ENCODE assay signal across 7 cellular contexts in genomic region chr5:139414601-139415121, GRCh38. TPM values are rescaled to one million over a fixed set of nuclear protein-coding genes. Genes with fewer than 3 reads are reported as not detected.
DNase-seq lines count a peak whose midpoint lies in the region; ATAC-seq, FAIRE-seq and TF ChIP-seq lines count a peak whose summit lies in the region.
"Had no signal": no experiment of that assay in that cellular context is flagged by ENCODE, and none has a peak within 500 bp of the region (broad histone marks: within the 10 kb centered on the region; RNA-seq: fewer than 3 reads in every experiment).

No MANE protein-coding gene starts in this region.

- intact Hi-C loops in HepG2 (cut with micrococcal nuclease; ENCODE audit: unreplicated experiment): no loop called here
- intact Hi-C loops in vagina (cut with DNase I): no loop called here

- H4K20me1 ChIP-seq in HepG2 (ENCODE audit: insufficient read depth, low read length): no peaks in the 10 kb centered on the region

- H3K4me2 ChIP-seq in HepG2 (ENCODE audit: low read depth, low read length): no peak overlapping the region

- in situ Hi-C loops in HepG2 (cut with HindIII; ENCODE audit: extremely low pct_ligation_motif_present, low pct_unique_long_range_greater_than_20kb): no loop called here

- TF ChIP-seq POLR2A in HepG2 (IDR thresholded peaks at IDR 0.05; ENCODE audit: insufficient read depth in 1 of 2, low read depth in 2 of 2, low read length in 2 of 2) (no peak), vagina (IDR thresholded peaks at IDR 0.05) (no peak)

- no peak overlapping the region for H3K9ac ChIP-seq in liver (ENCODE audit: low read depth in 1 of 2, low read length in 2 of 2)
- no peak overlapping the region for H3K9ac ChIP-seq in HepG2 (ENCODE audit: insufficient read depth, low read depth, low read length)

- POLR2A ChIA-PET in HepG2 (lab: Yijun Ruan, JAX): no interaction called here

- H3K4me1 ChIP-seq in liver (ENCODE audit: control insufficient read depth in 4 of 4, insufficient read depth in 4 of 4, low read length in 3 of 4) (peaks cover 0 to 3% (median 0%) of the 10 kb centered on the region in 4 donors), HepG2 (ENCODE audit: insufficient read depth, low read length) (peaks cover 37% of the 10 kb centered on the region), vagina (peaks cover 51% of the 10 kb centered on the region)

- DNase-seq in HepG2 (ENCODE audit: low spot score): no peak
- DNase-seq in hepatic stellate cell (ENCODE audit: low spot score): peak; percentile 55
- no peak for DNase-seq in vagina (ENCODE audit: extremely low spot score in 2 of 2)
- no peak for DNase-seq in SIG-M5 (lab: John Stamatoyannopoulos, UW)
- DNase-seq: NCI-H1048 had no signal

- H3K36me3 ChIP-seq in liver (ENCODE audit: control insufficient read depth in 4 of 4, insufficient read depth in 3 of 4, low read depth in 1 of 4, low read length in 3 of 4) (no peaks in the 10 kb centered on the region), HepG2 (replicated peaks in 1 of 2; ENCODE audit: control insufficient read depth in 1 of 2, insufficient read depth in 2 of 2, low read length in 2 of 2) (no peaks in the 10 kb centered on the region; a peak in 1 of 5 replicates), vagina (no peaks in the 10 kb centered on the region)

- TF ChIP-seq EP300 in HepG2 (IDR thresholded peaks at IDR 0.05; ENCODE audit: low read depth in 2 of 2, low read length in 2 of 2): no peak
- no peak for TF ChIP-seq EP300 in HepG2 (CRISPR knock-in tag; IDR thresholded peaks at IDR 0.05; ENCODE audit: borderline replicate concordance)

- CTCF ChIA-PET in HepG2 (lab: Yijun Ruan, JAX; ENCODE audit: low intra/inter-chr PET ratio, low total read pairs): no interaction called here

- WGBS in liver: 80% methylated on average over 8 of the region's 8 CpGs
- WGBS in HepG2 (ENCODE audit: low lambda C conversion rate): 91% methylated on average over 8 of the region's 8 CpGs

- no peak overlapping the region for H2AFZ ChIP-seq in HepG2 (ENCODE audit: low read length)

- no peak for ATAC-seq in HepG2
- no peak for ATAC-seq in HG02623 (IDR thresholded peaks at IDR 0.05; ENCODE audit: unreplicated experiment)

- H3K9me3 ChIP-seq in liver (ENCODE audit: control insufficient read depth in 4 of 4, low read length in 3 of 4) (no peaks in the 10 kb centered on the region), HepG2 (ENCODE audit: low read length) (no peaks in the 10 kb centered on the region), vagina (no peaks in the 10 kb centered on the region)

- peak overlapping the region in 1 of 2 donors; percentile 23 for H3K27ac ChIP-seq in liver (ENCODE audit: low read depth in 1 of 2, low read length in 2 of 2)
- no peak overlapping the region for H3K27ac ChIP-seq in HepG2 (ENCODE audit: extremely low read length, insufficient read depth, low read length)
- H3K27ac ChIP-seq in vagina: peak overlapping the region; percentile 37

- TF ChIP-seq RAD21 in liver (IDR thresholded peaks at IDR 0.05): no peak
- TF ChIP-seq RAD21 in HepG2 (CRISPR knock-in tag; IDR thresholded peaks at IDR 0.05): no peak

- no TSS peak for BruUV-seq in HepG2 (replicated peaks; lab: Mats Ljungman, UMichigan)

- H3K27me3 ChIP-seq in liver (ENCODE audit: control insufficient read depth in 4 of 4, insufficient read depth in 4 of 4, low read length in 3 of 4) (no peaks in the 10 kb centered on the region), HepG2 (ENCODE audit: control insufficient read depth in 1 of 2, insufficient read depth in 2 of 2, low read length in 2 of 2) (no peaks in the 10 kb centered on the region), vagina (no peaks in the 10 kb centered on the region)

- no peaks in the 10 kb centered on the region for H3K79me2 ChIP-seq in HepG2 (ENCODE audit: insufficient read depth, low read length)

- FAIRE-seq in HepG2 (lab: Jason Lieb, UNC): no peak

- no peak overlapping the region for H3K4me3 ChIP-seq in liver (ENCODE audit: low read depth in 1 of 3, low read length in 3 of 3)
- no peak overlapping the region for H3K4me3 ChIP-seq in HepG2 (replicated peaks in 1 of 3; ENCODE audit: insufficient read depth in 1 of 3, low read depth in 2 of 3, low read length in 3 of 3)
- H3K4me3 ChIP-seq in vagina: no peak overlapping the region

- no peak for TF ChIP-seq CTCF in liver (IDR thresholded peaks at IDR 0.05; ENCODE audit: low read depth, low read length, missing input control)
- TF ChIP-seq CTCF in HepG2 (CRISPR knock-in tag; IDR thresholded peaks at IDR 0.05): no peak
- TF ChIP-seq CTCF in vagina (IDR thresholded peaks at IDR 0.05): no peak

RNA-seq across cellular contexts. Expression of gene SPATA24, which starts 10.8 kb away (rescaled TPM):
- 1 to 10 TPM; 1.8 to 2.4 TPM for total RNA-seq in liver
- polyA plus RNA-seq in liver: 1 to 10 TPM; 2.7 TPM
- total RNA-seq in HepG2 (2016; rRNA removed; fragmentation: Illumina TruSeq; extraction: Trizol): 11.1 and 13.0 TPM in 2 replicates
- 6.2 and 6.8 TPM in 2 replicates for total RNA-seq in HepG2 (2016; cell fraction: cytosol; rRNA removed; fragmentation: Illumina TruSeq; extraction: Trizol; ENCODE audit: low read depth)
- total RNA-seq in HepG2 (2016; cell fraction: insoluble cytoplasmic fraction; rRNA removed; fragmentation: Illumina TruSeq; extraction: Trizol): 10.6 and 12.4 TPM in 2 replicates
- total RNA-seq in HepG2 (2016; cell fraction: membrane; rRNA removed; fragmentation: Illumina TruSeq; extraction: Trizol): 7.9 and 8.2 TPM in 2 replicates
- 8.6 and 10.2 TPM in 2 replicates for total RNA-seq in HepG2 (2016; cell fraction: nucleus; rRNA removed; fragmentation: Illumina TruSeq; extraction: Trizol)
- 6.0 and 8.5 TPM in 2 replicates for polyA plus RNA-seq in HepG2 (2011; rRNA removed)
- 5.7 and 6.1 TPM in 2 replicates for polyA plus RNA-seq in HepG2 (2011; cell fraction: cytosol; rRNA removed)
- polyA plus RNA-seq in HepG2 (2011; cell fraction: nucleus; rRNA removed): 12.2 and 14.9 TPM in 2 replicates
- polyA plus RNA-seq in HepG2 (2012): 14.6 and 18.0 TPM in 2 replicates
- 6.8 and 7.1 TPM in 2 replicates for polyA plus RNA-seq in HepG2 (2016; cell fraction: cytosol; fragmentation: Illumina TruSeq; extraction: Trizol; ENCODE audit: low read depth)
- polyA plus RNA-seq in HepG2 (2016; cell fraction: insoluble cytoplasmic fraction; fragmentation: Illumina TruSeq; extraction: Trizol; ENCODE audit: low read depth): 12.2 and 14.9 TPM in 2 replicates
- polyA plus RNA-seq in HepG2 (2016; cell fraction: membrane; fragmentation: Illumina TruSeq; extraction: Trizol; ENCODE audit: low read depth): 5.6 and 5.7 TPM in 2 replicates
- polyA plus RNA-seq in HepG2 (2016; cell fraction: nucleus; fragmentation: Illumina TruSeq; extraction: Trizol; ENCODE audit: insufficient read depth, low read depth): 7.6 and 11.7 TPM in 2 replicates
- polyA minus RNA-seq in HepG2 (2011; rRNA and poly(A)+ RNA removed; ENCODE audit: low replicate concordance): 3.8 and 5.0 TPM in 2 replicates
- 3.3 and 4.6 TPM in 2 replicates for polyA minus RNA-seq in HepG2 (2011; cell fraction: cytosol; rRNA and poly(A)+ RNA removed)
- polyA minus RNA-seq in HepG2 (2011; cell fraction: nucleus; rRNA and poly(A)+ RNA removed): 10.6 and 14.0 TPM in 2 replicates
- 12.3 TPM for total RNA-seq in vagina

RNA-seq across cellular contexts. Expression of gene PROB1, which starts 19.8 kb away (rescaled TPM):
- total RNA-seq in liver: under 1 TPM; 0.28 to 0.67 TPM
- under 1 TPM; 0.04 to 0.39 TPM for polyA plus RNA-seq in liver
- total RNA-seq in HepG2 (2016; rRNA removed; fragmentation: Illumina TruSeq; extraction: Trizol): 0.28 and 0.69 TPM in 2 replicates
- not detected in 2 replicates for total RNA-seq in HepG2 (2016; cell fraction: cytosol; rRNA removed; fragmentation: Illumina TruSeq; extraction: Trizol; ENCODE audit: low read depth)
- total RNA-seq in HepG2 (2016; cell fraction: insoluble cytoplasmic fraction; rRNA removed; fragmentation: Illumina TruSeq; extraction: Trizol): 0.18 and 0.63 TPM in 2 replicates
- total RNA-seq in HepG2 (2016; cell fraction: membrane; rRNA removed; fragmentation: Illumina TruSeq; extraction: Trizol): 0.09 and 0.10 TPM in 2 replicates
- total RNA-seq in HepG2 (2016; cell fraction: nucleus; rRNA removed; fragmentation: Illumina TruSeq; extraction: Trizol): 0.72 and 0.96 TPM in 2 replicates
- 1.1 and 1.9 TPM in 2 replicates for polyA plus RNA-seq in HepG2 (2011; rRNA removed)
- 0.81 and 0.99 TPM in 2 replicates for polyA plus RNA-seq in HepG2 (2011; cell fraction: cytosol; rRNA removed)
- polyA plus RNA-seq in HepG2 (2011; cell fraction: nucleus; rRNA removed): 10.6 and 11.1 TPM in 2 replicates
- polyA plus RNA-seq in HepG2 (2012): 1.7 and 2.2 TPM in 2 replicates
- polyA plus RNA-seq in HepG2 (2016; cell fraction: cytosol; fragmentation: Illumina TruSeq; extraction: Trizol; ENCODE audit: low read depth): 0.06 and 0.07 TPM in 2 replicates
- polyA plus RNA-seq in HepG2 (2016; cell fraction: insoluble cytoplasmic fraction; fragmentation: Illumina TruSeq; extraction: Trizol; ENCODE audit: low read depth): 0.14 and 0.29 TPM in 2 replicates
- 0.06 and 0.14 TPM in 2 replicates for polyA plus RNA-seq in HepG2 (2016; cell fraction: membrane; fragmentation: Illumina TruSeq; extraction: Trizol; ENCODE audit: low read depth)
- polyA plus RNA-seq in HepG2 (2016; cell fraction: nucleus; fragmentation: Illumina TruSeq; extraction: Trizol; ENCODE audit: insufficient read depth, low read depth): 2.1 and 3.0 TPM in 2 replicates
- 1.1 and 1.6 TPM in 2 replicates for polyA minus RNA-seq in HepG2 (2011; rRNA and poly(A)+ RNA removed; ENCODE audit: low replicate concordance)
- 0.69 and 0.79 TPM in 2 replicates for polyA minus RNA-seq in HepG2 (2011; cell fraction: cytosol; rRNA and poly(A)+ RNA removed)
- polyA minus RNA-seq in HepG2 (2011; cell fraction: nucleus; rRNA and poly(A)+ RNA removed): 2.4 and 2.6 TPM in 2 replicates
- 2.5 TPM for total RNA-seq in vagina

RNA-seq across cellular contexts. Expression of gene DNAJC18, which starts 24.7 kb away (rescaled TPM):
- total RNA-seq in liver: 1 to 10 TPM in 1 of 2 donors, under 1 TPM in 1; 0.92 to 1.8 TPM
- polyA plus RNA-seq in liver: under 1 TPM; 0.66 to 0.74 TPM
- 6.5 and 9.6 TPM in 2 replicates for total RNA-seq in HepG2 (2016; rRNA removed; fragmentation: Illumina TruSeq; extraction: Trizol)
- total RNA-seq in HepG2 (2016; cell fraction: cytosol; rRNA removed; fragmentation: Illumina TruSeq; extraction: Trizol; ENCODE audit: low read depth): 2.3 and 2.5 TPM in 2 replicates
- total RNA-seq in HepG2 (2016; cell fraction: insoluble cytoplasmic fraction; rRNA removed; fragmentation: Illumina TruSeq; extraction: Trizol): 5.6 and 9.2 TPM in 2 replicates
- 4.6 and 5.4 TPM in 2 replicates for total RNA-seq in HepG2 (2016; cell fraction: membrane; rRNA removed; fragmentation: Illumina TruSeq; extraction: Trizol)
- total RNA-seq in HepG2 (2016; cell fraction: nucleus; rRNA removed; fragmentation: Illumina TruSeq; extraction: Trizol): 6.0 and 8.1 TPM in 2 replicates
- polyA plus RNA-seq in HepG2 (2011; rRNA removed): 5.7 and 6.6 TPM in 2 replicates
- polyA plus RNA-seq in HepG2 (2011; cell fraction: cytosol; rRNA removed): 2.3 and 3.6 TPM in 2 replicates
- polyA plus RNA-seq in HepG2 (2011; cell fraction: nucleus; rRNA removed): 1.3 and 1.6 TPM in 2 replicates
- polyA plus RNA-seq in HepG2 (2012): 9.7 and 12.5 TPM in 2 replicates
- polyA plus RNA-seq in HepG2 (2016; cell fraction: cytosol; fragmentation: Illumina TruSeq; extraction: Trizol; ENCODE audit: low read depth): 1.6 and 4.1 TPM in 2 replicates
- 9.3 and 9.5 TPM in 2 replicates for polyA plus RNA-seq in HepG2 (2016; cell fraction: insoluble cytoplasmic fraction; fragmentation: Illumina TruSeq; extraction: Trizol; ENCODE audit: low read depth)
- 4.1 and 4.4 TPM in 2 replicates for polyA plus RNA-seq in HepG2 (2016; cell fraction: membrane; fragmentation: Illumina TruSeq; extraction: Trizol; ENCODE audit: low read depth)
- 7.1 and 8.5 TPM in 2 replicates for polyA plus RNA-seq in HepG2 (2016; cell fraction: nucleus; fragmentation: Illumina TruSeq; extraction: Trizol; ENCODE audit: insufficient read depth, low read depth)
- 3.3 and 4.3 TPM in 2 replicates for polyA minus RNA-seq in HepG2 (2011; rRNA and poly(A)+ RNA removed; ENCODE audit: low replicate concordance)
- polyA minus RNA-seq in HepG2 (2011; cell fraction: cytosol; rRNA and poly(A)+ RNA removed): 4.4 and 5.2 TPM in 2 replicates
- 3.1 and 3.6 TPM in 2 replicates for polyA minus RNA-seq in HepG2 (2011; cell fraction: nucleus; rRNA and poly(A)+ RNA removed)
- total RNA-seq in vagina: 7.6 TPM

RNA-seq across cellular contexts. Expression of gene MZB1, which starts 24.9 kb away (rescaled TPM):
- total RNA-seq in liver (1 to 10 TPM; 1.8 TPM), HepG2 (2016; rRNA removed; fragmentation: Illumina TruSeq; extraction: Trizol) (0.27 and 0.31 TPM in 2 replicates), vagina (not detected)
- polyA plus RNA-seq in liver (10 to 100 TPM in 1 of 2 donors, 1 to 10 TPM in 1; 1.8 to 23.7 TPM), HepG2 (2011; rRNA removed) (0.35 and 0.40 TPM in 2 replicates)
- 0.44 TPM in 1 of 2 replicates, not detected in the other for total RNA-seq in HepG2 (2016; cell fraction: cytosol; rRNA removed; fragmentation: Illumina TruSeq; extraction: Trizol; ENCODE audit: low read depth)
- total RNA-seq in HepG2 (2016; cell fraction: insoluble cytoplasmic fraction; rRNA removed; fragmentation: Illumina TruSeq; extraction: Trizol): 0.22 TPM in 1 of 2 replicates, not detected in the other
- total RNA-seq in HepG2 (2016; cell fraction: membrane; rRNA removed; fragmentation: Illumina TruSeq; extraction: Trizol): 0.34 TPM in 1 of 2 replicates, not detected in the other
- total RNA-seq in HepG2 (2016; cell fraction: nucleus; rRNA removed; fragmentation: Illumina TruSeq; extraction: Trizol): 0.47 TPM in 1 of 2 replicates, not detected in the other
- polyA plus RNA-seq in HepG2 (2011; cell fraction: cytosol; rRNA removed): 0.20 and 0.21 TPM in 2 replicates
- 1.2 and 1.6 TPM in 2 replicates for polyA plus RNA-seq in HepG2 (2011; cell fraction: nucleus; rRNA removed)
- polyA plus RNA-seq in HepG2 (2012): 0.19 and 0.21 TPM in 2 replicates
- polyA plus RNA-seq in HepG2 (2016; cell fraction: cytosol; fragmentation: Illumina TruSeq; extraction: Trizol; ENCODE audit: low read depth): not detected in 2 replicates
- not detected in 2 replicates for polyA plus RNA-seq in HepG2 (2016; cell fraction: insoluble cytoplasmic fraction; fragmentation: Illumina TruSeq; extraction: Trizol; ENCODE audit: low read depth)
- polyA plus RNA-seq in HepG2 (2016; cell fraction: membrane; fragmentation: Illumina TruSeq; extraction: Trizol; ENCODE audit: low read depth): not detected in 2 replicates
- not detected in 2 replicates for polyA plus RNA-seq in HepG2 (2016; cell fraction: nucleus; fragmentation: Illumina TruSeq; extraction: Trizol; ENCODE audit: insufficient read depth, low read depth)
- 1.6 and 4.8 TPM in 2 replicates for polyA minus RNA-seq in HepG2 (2011; rRNA and poly(A)+ RNA removed; ENCODE audit: low replicate concordance)
- not detected in 2 replicates for polyA minus RNA-seq in HepG2 (2011; cell fraction: cytosol; rRNA and poly(A)+ RNA removed)
- 1.0 and 3.2 TPM in 2 replicates for polyA minus RNA-seq in HepG2 (2011; cell fraction: nucleus; rRNA and poly(A)+ RNA removed)

RNA-seq across cellular contexts. Expression of gene SLC23A1, which starts 31.6 kb away (rescaled TPM):
- total RNA-seq in liver (10 to 100 TPM in 1 of 2 donors, 1 to 10 TPM in 1; 10.0 to 17.5 TPM), HepG2 (2016; rRNA removed; fragmentation: Illumina TruSeq; extraction: Trizol) (3.6 and 6.6 TPM in 2 replicates), vagina (not detected)
- polyA plus RNA-seq in liver (10 to 100 TPM; 17.3 to 18.0 TPM), HepG2 (2011; rRNA removed) (6.0 and 7.0 TPM in 2 replicates)
- total RNA-seq in HepG2 (2016; cell fraction: cytosol; rRNA removed; fragmentation: Illumina TruSeq; extraction: Trizol; ENCODE audit: low read depth): 7.0 and 8.2 TPM in 2 replicates
- 3.7 and 9.0 TPM in 2 replicates for total RNA-seq in HepG2 (2016; cell fraction: insoluble cytoplasmic fraction; rRNA removed; fragmentation: Illumina TruSeq; extraction: Trizol)
- total RNA-seq in HepG2 (2016; cell fraction: membrane; rRNA removed; fragmentation: Illumina TruSeq; extraction: Trizol): 4.6 and 5.2 TPM in 2 replicates
- 5.5 and 7.9 TPM in 2 replicates for total RNA-seq in HepG2 (2016; cell fraction: nucleus; rRNA removed; fragmentation: Illumina TruSeq; extraction: Trizol)
- polyA plus RNA-seq in HepG2 (2011; cell fraction: cytosol; rRNA removed): 5.9 and 7.1 TPM in 2 replicates
- 24.2 and 29.4 TPM in 2 replicates for polyA plus RNA-seq in HepG2 (2011; cell fraction: nucleus; rRNA removed)
- polyA plus RNA-seq in HepG2 (2012): 6.4 and 9.0 TPM in 2 replicates
- 2.3 and 2.4 TPM in 2 replicates for polyA plus RNA-seq in HepG2 (2016; cell fraction: cytosol; fragmentation: Illumina TruSeq; extraction: Trizol; ENCODE audit: low read depth)
- polyA plus RNA-seq in HepG2 (2016; cell fraction: insoluble cytoplasmic fraction; fragmentation: Illumina TruSeq; extraction: Trizol; ENCODE audit: low read depth): 4.0 and 4.3 TPM in 2 replicates
- polyA plus RNA-seq in HepG2 (2016; cell fraction: membrane; fragmentation: Illumina TruSeq; extraction: Trizol; ENCODE audit: low read depth): 4.3 and 5.1 TPM in 2 replicates
- 13.5 and 13.8 TPM in 2 replicates for polyA plus RNA-seq in HepG2 (2016; cell fraction: nucleus; fragmentation: Illumina TruSeq; extraction: Trizol; ENCODE audit: insufficient read depth, low read depth)
- polyA minus RNA-seq in HepG2 (2011; rRNA and poly(A)+ RNA removed; ENCODE audit: low replicate concordance): 30.0 and 58.9 TPM in 2 replicates
- polyA minus RNA-seq in HepG2 (2011; cell fraction: cytosol; rRNA and poly(A)+ RNA removed): 3.8 and 7.7 TPM in 2 replicates
- polyA minus RNA-seq in HepG2 (2011; cell fraction: nucleus; rRNA and poly(A)+ RNA removed): 7.5 and 12.6 TPM in 2 replicates
